In the genomic region with DNA sequence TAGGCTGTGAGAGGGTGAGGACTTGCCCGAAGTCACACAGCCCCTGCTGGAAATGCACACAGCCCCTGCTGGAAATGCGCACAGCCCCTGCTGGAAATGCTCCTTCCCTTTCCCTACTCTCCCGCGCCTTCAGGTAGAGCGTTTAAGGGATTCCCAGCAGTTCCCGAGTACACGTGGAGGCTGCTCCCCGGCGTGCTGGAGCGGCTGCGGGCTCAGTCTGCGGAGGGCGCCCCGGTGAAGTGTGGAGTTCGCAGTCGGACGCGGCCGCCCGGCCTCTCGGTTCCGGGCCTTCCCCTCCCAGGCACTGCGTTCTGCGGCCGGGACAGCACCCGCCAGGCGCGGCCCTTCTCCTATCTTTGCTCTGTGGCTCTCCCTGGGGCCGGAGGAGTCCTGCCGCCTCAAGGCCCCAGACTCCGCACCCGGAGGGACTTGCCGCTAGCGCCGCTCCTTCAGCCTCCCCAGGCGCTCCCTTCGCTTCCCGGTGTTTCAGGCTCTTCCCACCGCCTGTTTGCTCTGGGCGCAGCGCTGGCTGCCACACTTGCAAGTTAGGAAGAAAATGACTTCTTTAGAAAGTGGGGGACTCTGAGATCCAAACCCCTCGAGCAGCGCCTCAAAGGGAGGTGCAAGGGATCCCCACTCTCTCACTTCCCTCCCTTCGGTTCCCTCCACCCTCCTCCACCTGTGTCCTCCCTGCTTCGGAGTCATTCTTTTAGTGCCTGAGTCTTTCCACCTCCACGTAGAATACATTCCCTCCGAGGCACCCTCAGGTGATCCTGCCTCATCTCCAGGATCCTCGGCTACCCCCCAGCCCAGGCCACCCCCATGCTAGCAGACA, we compare ENCODE assay signal across 19 cellular contexts. TPM values are rescaled to one million over a fixed set of nuclear protein-coding genes. Genes with fewer than 3 reads are reported as not detected.
DNase-seq lines count a peak whose midpoint lies in the region; ATAC-seq and TF ChIP-seq lines count a peak whose summit lies in the region.
"Had no signal": no experiment of that assay in that cellular context is flagged by ENCODE, and none has a peak within 500 bp of the region (broad histone marks: within the 10 kb centered on the region; RNA-seq: fewer than 3 reads in every experiment).

No MANE protein-coding gene starts in this region.

- DNase-seq in AG08396 (ENCODE audit: low spot score) (peak; percentile 47), GM03348 (ENCODE audit: low spot score) (peak; percentile 63), WTC11 (ENCODE audit: low spot score) (peak; percentile 46), psoas muscle (no peak), RWPE1 (ENCODE audit: low spot score) (no peak), posterior vena cava (ENCODE audit: low spot score) (no peak)
- DNase-seq: kidney glomerular epithelial cell; NCI-H1417 treated with DMSO at 0.1 percent for 48 hours; NCI-H2171; right lobe of liver; stimulated activated CD4-positive, alpha-beta T cell treated with anti-CD3 and anti-CD28 coated beads, Interleukin-1b, Interleukin-23, amount 100 ng/mL, for 48 hours; stomach had no signal

- H3K9me3 ChIP-seq in iPS-20b (ENCODE audit: insufficient read depth, low read depth, low read length) (peaks cover 9% of the 10 kb centered on the region; the same call in 1 of the 2 replicates), psoas muscle (no peaks in the 10 kb centered on the region)
- H3K9me3 ChIP-seq: right lobe of liver, stomach, vagina had no signal

- no peak overlapping the region for H3K9ac ChIP-seq in iPS-20b (ENCODE audit: low read depth, low read length)

- TF ChIP-seq CTCF in WTC11 (IDR thresholded peaks at IDR 0.05) (no peak), psoas muscle (IDR thresholded peaks at IDR 0.05) (no peak), RWPE1 (conservative IDR thresholded peaks at IDR 0.05; ENCODE audit: low read depth) (no peak)

- H3K36me3 ChIP-seq in iPS-20b (ENCODE audit: insufficient read depth, low read depth, low read length) (no peaks in the 10 kb centered on the region), psoas muscle (ENCODE audit: insufficient read depth in 1 of 2, low read depth in 1 of 2) (no peaks in the 10 kb centered on the region)
- H3K36me3 ChIP-seq: right lobe of liver, stomach, vagina had no signal

- no peak overlapping the region for H3K27ac Mint-ChIP-seq in WTC11

- H3K4me1 ChIP-seq in iPS-20b (ENCODE audit: insufficient read depth, low read length) = peaks cover 19% of the 10 kb centered on the region
- no peaks in the 10 kb centered on the region for H3K4me1 ChIP-seq in psoas muscle

- H3K4me3 ChIP-seq in iPS-20b (ENCODE audit: low read length) = peak overlapping the region; percentile 34; the same call in 1 of the 2 replicates
- H3K4me3 ChIP-seq in psoas muscle = no peak overlapping the region
- H3K4me3 ChIP-seq: right lobe of liver, stomach, vagina had no signal

- H3K4me1 Mint-ChIP-seq in WTC11 = peaks cover 51% of the 10 kb centered on the region

- H3K27me3 Mint-ChIP-seq in WTC11 (ENCODE audit: low read depth) = peaks cover 98% of the 10 kb centered on the region

- H3K27ac ChIP-seq in iPS-20b (ENCODE audit: low read length) (no peak overlapping the region), psoas muscle (no peak overlapping the region), RWPE1 (no peak overlapping the region)
- H3K27ac ChIP-seq: right lobe of liver, stomach, vagina had no signal

- intact Hi-C loops in psoas muscle (cut with DNase I) (no loop called here), posterior vena cava (cut with DNase I) (no loop called here)

- H3K27me3 ChIP-seq in iPS-20b (ENCODE audit: insufficient read depth, low read length) (peaks cover 98% of the 10 kb centered on the region), psoas muscle (ENCODE audit: insufficient read depth in 3 of 3, low read length in 2 of 3) (peaks cover 0 to 77% (median 30%) of the 10 kb centered on the region in 3 donors)

- ATAC-seq in WTC11 = peak; percentile 43
- no peak for ATAC-seq in psoas muscle
- no peak for ATAC-seq in HG02970 (IDR thresholded peaks at IDR 0.05; ENCODE audit: low FRiP score, unreplicated experiment)
- ATAC-seq: right lobe of liver had no signal

- WGBS in psoas muscle, 3 donors = 2 to 3% (median 3%) methylated on average over 40 to 48 of the region's 48 CpGs

- H3K36me3 Mint-ChIP-seq in WTC11 = no peaks in the 10 kb centered on the region

- CTCF ChIA-PET in WTC11 (lab: Charles Lee) = no interaction called here
- CTCF ChIA-PET in RWPE1 (lab: Yijun Ruan, JAX) = no interaction called here

- H3K4me3 Mint-ChIP-seq in WTC11 = peak overlapping the region; percentile 60

- no peaks in the 10 kb centered on the region for H3K9me3 Mint-ChIP-seq in WTC11

- POLR2A ChIA-PET in WTC11 (lab: Charles Lee) (no interaction called here), RWPE1 (lab: Yijun Ruan, JAX; ENCODE audit: low non-redundant PET) (no interaction called here)

TF ChIP-seq in WTC11, 78 proteins besides CTCF, POLR2A, EP300 and RAD21:
- no peak for TF ChIP-seq ETV6 (CRISPR knock-in tag; IDR thresholded peaks at IDR 0.05)
- TF ChIP-seq ZNF423 (CRISPR knock-in tag; IDR thresholded peaks at IDR 0.05) = no peak
- TF ChIP-seq, protein P1, sequence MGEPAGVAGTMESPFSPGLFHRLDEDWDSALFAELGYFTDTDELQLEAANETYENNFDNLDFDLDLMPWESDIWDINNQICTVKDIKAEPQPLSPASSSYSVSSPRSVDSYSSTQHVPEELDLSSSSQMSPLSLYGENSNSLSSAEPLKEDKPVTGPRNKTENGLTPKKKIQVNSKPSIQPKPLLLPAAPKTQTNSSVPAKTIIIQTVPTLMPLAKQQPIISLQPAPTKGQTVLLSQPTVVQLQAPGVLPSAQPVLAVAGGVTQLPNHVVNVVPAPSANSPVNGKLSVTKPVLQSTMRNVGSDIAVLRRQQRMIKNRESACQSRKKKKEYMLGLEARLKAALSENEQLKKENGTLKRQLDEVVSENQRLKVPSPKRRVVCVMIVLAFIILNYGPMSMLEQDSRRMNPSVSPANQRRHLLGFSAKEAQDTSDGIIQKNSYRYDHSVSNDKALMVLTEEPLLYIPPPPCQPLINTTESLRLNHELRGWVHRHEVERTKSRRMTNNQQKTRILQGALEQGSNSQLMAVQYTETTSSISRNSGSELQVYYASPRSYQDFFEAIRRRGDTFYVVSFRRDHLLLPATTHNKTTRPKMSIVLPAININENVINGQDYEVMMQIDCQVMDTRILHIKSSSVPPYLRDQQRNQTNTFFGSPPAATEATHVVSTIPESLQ (CRISPR knock-in tag; IDR thresholded peaks at IDR 0.05) = no peak
- TF ChIP-seq FOXP1 (CRISPR knock-in tag; IDR thresholded peaks at IDR 0.05; ENCODE audit: borderline replicate concordance) = 0 out of 2 replicates have a peak, but pooled peaks have one; percentile 13

RNA-seq across cellular contexts. Expression of a gene that starts 8.3 kb away (rescaled TPM):
- 0.21 to 0.33 TPM (median 0.21 TPM) in 3 replicates for total RNA-seq in WTC11 (2021)
- total RNA-seq in psoas muscle = under 1 TPM in 1 of 4 donors, not detected in 3; 0.26 TPM
- polyA plus RNA-seq in psoas muscle = not detected
- not detected for total RNA-seq in posterior vena cava
- total RNA-seq: dermis microvascular lymphatic vessel endothelial cell, epithelial cell of proximal tubule, G401, right lobe of liver, SK-MEL-5, stomach, vagina had no signal

Comparison
In these comparisons a context has a peak if more than half of its experiments do, and no peak if none do; other contexts are left out.
1. DNase-seq: peak in AG08396 (single experiment), GM03348 (single experiment) and WTC11 (single experiment); none in psoas muscle (0 of 2), RWPE1 (single experiment) and posterior vena cava (single experiment).